Comparison of ENCODE assay signal across 37 cellular contexts in the genomic region with DNA sequence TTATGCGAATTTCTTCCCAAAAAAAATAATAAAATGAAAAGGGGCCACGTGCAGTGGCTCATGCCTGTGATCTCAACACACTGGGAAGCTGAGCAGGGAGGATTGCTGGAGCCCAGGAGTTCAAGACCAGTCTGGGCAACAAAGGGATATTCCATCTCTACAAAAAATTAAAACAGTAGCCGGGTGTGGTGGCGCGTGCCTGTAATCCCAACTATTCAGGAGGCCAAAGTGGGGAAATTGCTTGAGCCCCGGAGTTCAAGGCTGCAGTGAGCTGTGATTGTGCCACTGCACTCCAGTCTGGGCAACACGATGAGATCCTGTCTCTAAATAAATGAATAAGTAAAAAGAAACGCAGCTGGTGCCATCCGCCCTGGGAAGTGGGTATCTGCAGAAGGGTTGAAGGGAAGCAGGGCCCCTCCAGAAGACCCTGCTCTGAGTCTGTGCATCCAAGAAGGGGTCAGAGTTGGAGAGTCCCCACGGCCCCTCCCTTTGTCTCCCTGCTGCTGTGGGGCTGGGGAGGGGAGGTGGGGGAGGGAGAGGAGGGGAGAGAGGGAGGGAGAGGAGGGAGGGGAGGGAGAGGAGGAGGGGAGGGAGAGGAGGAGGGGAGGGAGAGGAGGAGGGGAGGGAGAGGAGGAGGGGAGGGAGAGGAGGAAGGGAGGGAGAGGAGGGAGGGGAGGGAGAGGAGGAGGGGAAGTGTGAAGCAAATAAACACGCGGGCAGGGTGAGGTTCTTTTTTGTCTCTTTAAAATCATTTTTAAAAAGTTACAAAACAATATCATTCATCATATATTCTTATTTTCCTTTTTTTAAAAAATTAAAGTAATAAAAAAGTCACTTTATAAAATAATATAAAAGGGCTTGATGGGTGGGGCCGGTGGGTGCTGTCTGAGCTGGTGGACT. TPM values are rescaled to one million over a fixed set of nuclear protein-coding genes. Genes with fewer than 3 reads are reported as not detected.
"Had no signal": no experiment of that assay in that cellular context is flagged by ENCODE, and none has a peak within 500 bp of the region (broad histone marks: within the 10 kb centered on the region; RNA-seq: fewer than 3 reads in every experiment).

No MANE protein-coding gene starts in this region.

- H3K4me1 Mint-ChIP-seq: naive B cell; stimulated activated memory B cell treated with anti-CD40 and anti-IgM and Interleukin-4, amounts not matched to agents 10 μg/mL and 1 μg/mL and 100 μg/mL, for 72 hours had no signal

- H3K4me1 ChIP-seq: colonic mucosa, esophagus muscularis mucosa, foreskin keratinocyte, gastroesophageal sphincter, heart right ventricle, left lung, neural progenitor cell, prostate gland, right atrium auricular region, sigmoid colon, testis, tibial artery, upper lobe of left lung had no signal

- H2AFZ ChIP-seq: neural progenitor cell had no signal

- DNase-seq: colonic mucosa; effector CD8-positive, alpha-beta T cell; foreskin keratinocyte; heart right ventricle; hippocampal formation; left cardiac atrium; left lung; mesenchymal stem cell; mucosa of descending colon; naive B cell; nucleus accumbens; sigmoid colon; stimulated activated CD4-positive, alpha-beta T cell treated with anti-CD3 and anti-CD28 coated beads, Interleukin-2, amount 100 ng/mL, for 24 hours; stimulated activated CD4-positive, alpha-beta T cell treated with anti-CD3 and anti-CD28 coated beads, Interleukin-4, amount 100 ng/mL, for 24 hours; stimulated activated naive CD8-positive, alpha-beta T cell treated with anti-CD3 and anti-CD28 coated beads, Interleukin-15, Interleukin-2, amounts not matched to agents 100 U/mL and 50 U/mL, for 24 hours; substantia nigra; testis; tibial artery had no signal

- FAIRE-seq: endothelial cell of umbilical vein, islet of Langerhans, urothelium cell line had no signal

- H3K4me2 ChIP-seq: neural progenitor cell had no signal

- H3K27me3 ChIP-seq: colonic mucosa, right atrium auricular region, testis, upper lobe of left lung had no signal

- H3K27ac ChIP-seq: colonic mucosa, esophagus muscularis mucosa, foreskin keratinocyte, gastroesophageal sphincter, heart right ventricle, left lung, neural progenitor cell, prostate gland, right atrium auricular region, sigmoid colon, testis, tibial artery, upper lobe of left lung had no signal

- H3K9me3 ChIP-seq: colonic mucosa, esophagus muscularis mucosa, gastroesophageal sphincter, left lung, mucosa of descending colon, prostate gland, right atrium auricular region, sigmoid colon, testis, tibial artery, upper lobe of left lung had no signal

- H3K36me3 ChIP-seq: colonic mucosa, esophagus muscularis mucosa, gastroesophageal sphincter, left lung, neural progenitor cell, prostate gland, right atrium auricular region, sigmoid colon, tibial artery, upper lobe of left lung had no signal

- H3K9me3 Mint-ChIP-seq: dendritic cell treated with granulocyte-macrophage colony-stimulating factor and Interleukin-4, amounts not matched to agents 40 ng/mL and 50 ng/mL, for 4 days; mesothelial cell of epicardium; natural killer cell treated with Interleukin-12 subunit alpha and Interleukin-12 subunit beta and Interleukin-15 and Interleukin-18, amount 100 ng/mL, for 72 hours; neural progenitor cell; stimulated activated memory B cell treated with anti-CD40 and anti-IgM and Interleukin-4, amounts not matched to agents 10 μg/mL and 1 μg/mL and 100 μg/mL, for 72 hours had no signal

- H3K4me3 Mint-ChIP-seq: dendritic cell treated with granulocyte-macrophage colony-stimulating factor and Interleukin-4, amounts not matched to agents 40 ng/mL and 50 ng/mL, for 4 days; mesothelial cell of epicardium; natural killer cell treated with Interleukin-12 subunit alpha and Interleukin-12 subunit beta and Interleukin-15 and Interleukin-18, amount 100 ng/mL, for 72 hours; neural progenitor cell; stimulated activated memory B cell treated with anti-CD40 and anti-IgM and Interleukin-4, amounts not matched to agents 10 μg/mL and 1 μg/mL and 100 μg/mL, for 72 hours had no signal

- H3K4me3 ChIP-seq: colonic mucosa, esophagus muscularis mucosa, gastroesophageal sphincter, heart right ventricle, left lung, mucosa of descending colon, neural progenitor cell, prostate gland, right atrium auricular region, sigmoid colon, testis, tibial artery, upper lobe of left lung had no signal

- H3K9ac ChIP-seq: neural progenitor cell had no signal

- H3K36me3 Mint-ChIP-seq: mesothelial cell of epicardium; naive B cell; natural killer cell treated with Interleukin-12 subunit alpha and Interleukin-12 subunit beta and Interleukin-15 and Interleukin-18, amount 100 ng/mL, for 72 hours; neural progenitor cell; stimulated activated memory B cell treated with anti-CD40 and anti-IgM and Interleukin-4, amounts not matched to agents 10 μg/mL and 1 μg/mL and 100 μg/mL, for 72 hours had no signal

- ATAC-seq: foreskin keratinocyte; gastroesophageal sphincter; heart right ventricle; left cardiac atrium; left lung; mucosa of descending colon; stimulated activated memory B cell treated with anti-CD40 and anti-IgM and Interleukin-4, amounts not matched to agents 10 μg/mL and 1 μg/mL and 100 μg/mL, for 72 hours; stimulated activated naive CD8-positive, alpha-beta T cell treated with anti-CD3 and anti-CD28 coated beads, Interleukin-15, Interleukin-2, amounts not matched to agents 100 U/mL and 50 U/mL, for 24 hours had no signal

- H3K27ac Mint-ChIP-seq: dendritic cell treated with granulocyte-macrophage colony-stimulating factor and Interleukin-4, amounts not matched to agents 40 ng/mL and 50 ng/mL, for 4 days; mesothelial cell of epicardium; natural killer cell treated with Interleukin-12 subunit alpha and Interleukin-12 subunit beta and Interleukin-15 and Interleukin-18, amount 100 ng/mL, for 72 hours; neural progenitor cell; stimulated activated memory B cell treated with anti-CD40 and anti-IgM and Interleukin-4, amounts not matched to agents 10 μg/mL and 1 μg/mL and 100 μg/mL, for 72 hours had no signal

RNA-seq across cellular contexts. Expression of a gene that starts 5.0 kb away (rescaled TPM):
- total RNA-seq: endothelial cell of umbilical vein; epithelial cell of proximal tubule; esophagus muscularis mucosa; fibroblast of lung; foreskin keratinocyte; gastroesophageal sphincter; kidney epithelial cell; left lung; lower leg skin; lung microvascular endothelial cell; mesothelial cell of epicardium; natural killer cell treated with Interleukin-12 subunit alpha and Interleukin-12 subunit beta and Interleukin-15 and Interleukin-18, amount 100 ng/mL, for 72 hours; osteocyte; sigmoid colon; upper lobe of left lung had no signal
- polyA plus RNA-seq: endothelial cell of umbilical vein, fibroblast of lung, foreskin keratinocyte, sigmoid colon had no signal

RNA-seq across cellular contexts. Expression of a gene that starts 9.0 kb away (rescaled TPM):
- total RNA-seq: endothelial cell of umbilical vein, epithelial cell of proximal tubule, foreskin keratinocyte, left cardiac atrium, sigmoid colon had no signal
- polyA plus RNA-seq: endothelial cell of umbilical vein, foreskin keratinocyte had no signal
